Comparison of ENCODE assay signal across 1 cellular context in the genomic region with DNA sequence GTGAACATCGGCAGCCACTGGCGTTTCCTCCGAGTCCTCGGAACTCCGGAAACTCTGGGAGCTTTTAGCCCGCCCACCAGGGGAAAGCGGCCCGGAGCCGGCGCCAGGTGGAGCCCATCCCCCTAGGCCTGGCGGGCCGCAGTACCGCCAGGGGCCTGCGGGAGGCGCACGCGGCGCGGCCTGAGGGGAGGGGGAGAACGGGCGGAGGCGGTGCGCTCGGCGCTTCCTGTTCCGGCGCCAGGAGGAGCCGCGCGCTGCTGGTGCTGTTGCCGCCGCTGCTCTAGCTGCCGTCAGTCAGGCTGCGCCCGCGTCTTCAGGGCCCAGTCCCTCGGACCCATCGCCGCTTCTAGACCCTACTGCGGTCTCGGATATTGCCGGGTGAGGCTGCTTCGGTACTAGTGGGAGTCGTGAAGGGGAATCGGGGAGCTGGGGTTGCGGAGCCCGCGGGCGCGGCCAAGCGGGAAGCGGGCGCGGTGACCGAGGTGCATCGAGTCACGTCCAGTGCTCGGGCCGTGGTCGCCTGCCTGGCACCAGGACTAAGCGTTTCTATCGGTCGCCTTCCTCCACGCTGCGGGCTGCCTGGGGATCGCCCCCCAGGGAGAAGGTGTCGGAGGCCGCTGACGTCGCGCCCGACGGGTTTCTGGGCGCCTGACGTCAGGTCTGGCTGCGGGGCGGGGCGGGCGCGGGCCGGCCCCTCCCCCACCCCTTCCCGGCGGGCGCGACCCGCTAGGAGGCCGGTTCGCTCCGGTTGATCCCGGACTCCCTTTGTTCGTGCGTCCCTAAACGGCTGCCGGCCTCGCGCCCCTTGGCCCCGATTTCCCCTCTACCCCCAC.
TF ChIP-seq lines count a peak whose summit lies in the region.

A gene (plus strand): TSS at position 222 of the 833 bp plus-strand sequence. CDS start 10,037 bp downstream, outside the sequence.

TF ChIP-seq in HepG2, 621 proteins besides CTCF, POLR2A, EP300 and RAD21 (continued from another document and continues in another):
- TF ChIP-seq, protein P1, sequence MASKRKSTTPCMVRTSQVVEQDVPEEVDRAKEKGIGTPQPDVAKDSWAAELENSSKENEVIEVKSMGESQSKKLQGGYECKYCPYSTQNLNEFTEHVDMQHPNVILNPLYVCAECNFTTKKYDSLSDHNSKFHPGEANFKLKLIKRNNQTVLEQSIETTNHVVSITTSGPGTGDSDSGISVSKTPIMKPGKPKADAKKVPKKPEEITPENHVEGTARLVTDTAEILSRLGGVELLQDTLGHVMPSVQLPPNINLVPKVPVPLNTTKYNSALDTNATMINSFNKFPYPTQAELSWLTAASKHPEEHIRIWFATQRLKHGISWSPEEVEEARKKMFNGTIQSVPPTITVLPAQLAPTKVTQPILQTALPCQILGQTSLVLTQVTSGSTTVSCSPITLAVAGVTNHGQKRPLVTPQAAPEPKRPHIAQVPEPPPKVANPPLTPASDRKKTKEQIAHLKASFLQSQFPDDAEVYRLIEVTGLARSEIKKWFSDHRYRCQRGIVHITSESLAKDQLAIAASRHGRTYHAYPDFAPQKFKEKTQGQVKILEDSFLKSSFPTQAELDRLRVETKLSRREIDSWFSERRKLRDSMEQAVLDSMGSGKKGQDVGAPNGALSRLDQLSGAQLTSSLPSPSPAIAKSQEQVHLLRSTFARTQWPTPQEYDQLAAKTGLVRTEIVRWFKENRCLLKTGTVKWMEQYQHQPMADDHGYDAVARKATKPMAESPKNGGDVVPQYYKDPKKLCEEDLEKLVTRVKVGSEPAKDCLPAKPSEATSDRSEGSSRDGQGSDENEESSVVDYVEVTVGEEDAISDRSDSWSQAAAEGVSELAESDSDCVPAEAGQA (IDR thresholded peaks at IDR 0.05; ENCODE audit: low read depth) = peak; percentile 84
- TF ChIP-seq, protein P1 (CRISPR knock-in tag; IDR thresholded peaks at IDR 0.05; ENCODE audit: borderline replicate concordance) = no peak
- no peak for TF ChIP-seq ZNF839 (CRISPR knock-in tag; IDR thresholded peaks at IDR 0.05; ENCODE audit: borderline replicate concordance)
- TF ChIP-seq, protein P2, sequence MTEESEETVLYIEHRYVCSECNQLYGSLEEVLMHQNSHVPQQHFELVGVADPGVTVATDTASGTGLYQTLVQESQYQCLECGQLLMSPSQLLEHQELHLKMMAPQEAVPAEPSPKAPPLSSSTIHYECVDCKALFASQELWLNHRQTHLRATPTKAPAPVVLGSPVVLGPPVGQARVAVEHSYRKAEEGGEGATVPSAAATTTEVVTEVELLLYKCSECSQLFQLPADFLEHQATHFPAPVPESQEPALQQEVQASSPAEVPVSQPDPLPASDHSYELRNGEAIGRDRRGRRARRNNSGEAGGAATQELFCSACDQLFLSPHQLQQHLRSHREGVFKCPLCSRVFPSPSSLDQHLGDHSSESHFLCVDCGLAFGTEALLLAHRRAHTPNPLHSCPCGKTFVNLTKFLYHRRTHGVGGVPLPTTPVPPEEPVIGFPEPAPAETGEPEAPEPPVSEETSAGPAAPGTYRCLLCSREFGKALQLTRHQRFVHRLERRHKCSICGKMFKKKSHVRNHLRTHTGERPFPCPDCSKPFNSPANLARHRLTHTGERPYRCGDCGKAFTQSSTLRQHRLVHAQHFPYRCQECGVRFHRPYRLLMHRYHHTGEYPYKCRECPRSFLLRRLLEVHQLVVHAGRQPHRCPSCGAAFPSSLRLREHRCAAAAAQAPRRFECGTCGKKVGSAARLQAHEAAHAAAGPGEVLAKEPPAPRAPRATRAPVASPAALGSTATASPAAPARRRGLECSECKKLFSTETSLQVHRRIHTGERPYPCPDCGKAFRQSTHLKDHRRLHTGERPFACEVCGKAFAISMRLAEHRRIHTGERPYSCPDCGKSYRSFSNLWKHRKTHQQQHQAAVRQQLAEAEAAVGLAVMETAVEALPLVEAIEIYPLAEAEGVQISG (CRISPR knock-in tag; IDR thresholded peaks at IDR 0.05) = peak; percentile 97
- TF ChIP-seq, protein P3, sequence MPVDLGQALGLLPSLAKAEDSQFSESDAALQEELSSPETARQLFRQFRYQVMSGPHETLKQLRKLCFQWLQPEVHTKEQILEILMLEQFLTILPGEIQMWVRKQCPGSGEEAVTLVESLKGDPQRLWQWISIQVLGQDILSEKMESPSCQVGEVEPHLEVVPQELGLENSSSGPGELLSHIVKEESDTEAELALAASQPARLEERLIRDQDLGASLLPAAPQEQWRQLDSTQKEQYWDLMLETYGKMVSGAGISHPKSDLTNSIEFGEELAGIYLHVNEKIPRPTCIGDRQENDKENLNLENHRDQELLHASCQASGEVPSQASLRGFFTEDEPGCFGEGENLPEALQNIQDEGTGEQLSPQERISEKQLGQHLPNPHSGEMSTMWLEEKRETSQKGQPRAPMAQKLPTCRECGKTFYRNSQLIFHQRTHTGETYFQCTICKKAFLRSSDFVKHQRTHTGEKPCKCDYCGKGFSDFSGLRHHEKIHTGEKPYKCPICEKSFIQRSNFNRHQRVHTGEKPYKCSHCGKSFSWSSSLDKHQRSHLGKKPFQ (CRISPR knock-in tag; IDR thresholded peaks at IDR 0.05; ENCODE audit: insufficient replicate concordance) = no peak
- TF ChIP-seq BORCS8-MEF2B (CRISPR knock-in tag; IDR thresholded peaks at IDR 0.05) = peak; percentile 80
- TF ChIP-seq RFXAP (CRISPR knock-in tag; IDR thresholded peaks at IDR 0.05; ENCODE audit: borderline replicate concordance) = peak; percentile 54; the same call in 1 of the 2 replicates
- peak; percentile 95 for TF ChIP-seq ZNF761 (CRISPR knock-in tag; conservative IDR thresholded peaks at IDR 0.05)
- no peak for TF ChIP-seq NR3C1 (CRISPR knock-in tag; IDR thresholded peaks at IDR 0.05)
- TF ChIP-seq, protein P4, sequence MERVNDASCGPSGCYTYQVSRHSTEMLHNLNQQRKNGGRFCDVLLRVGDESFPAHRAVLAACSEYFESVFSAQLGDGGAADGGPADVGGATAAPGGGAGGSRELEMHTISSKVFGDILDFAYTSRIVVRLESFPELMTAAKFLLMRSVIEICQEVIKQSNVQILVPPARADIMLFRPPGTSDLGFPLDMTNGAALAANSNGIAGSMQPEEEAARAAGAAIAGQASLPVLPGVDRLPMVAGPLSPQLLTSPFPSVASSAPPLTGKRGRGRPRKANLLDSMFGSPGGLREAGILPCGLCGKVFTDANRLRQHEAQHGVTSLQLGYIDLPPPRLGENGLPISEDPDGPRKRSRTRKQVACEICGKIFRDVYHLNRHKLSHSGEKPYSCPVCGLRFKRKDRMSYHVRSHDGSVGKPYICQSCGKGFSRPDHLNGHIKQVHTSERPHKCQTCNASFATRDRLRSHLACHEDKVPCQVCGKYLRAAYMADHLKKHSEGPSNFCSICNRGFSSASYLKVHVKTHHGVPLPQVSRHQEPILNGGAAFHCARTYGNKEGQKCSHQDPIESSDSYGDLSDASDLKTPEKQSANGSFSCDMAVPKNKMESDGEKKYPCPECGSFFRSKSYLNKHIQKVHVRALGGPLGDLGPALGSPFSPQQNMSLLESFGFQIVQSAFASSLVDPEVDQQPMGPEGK (CRISPR knock-in tag; IDR thresholded peaks at IDR 0.05) = peak; percentile 87
- TF ChIP-seq HOXA5 (CRISPR knock-in tag; IDR thresholded peaks at IDR 0.05) = peak; percentile 85; the same call in 1 of the 2 replicates
- TF ChIP-seq, protein P5, sequence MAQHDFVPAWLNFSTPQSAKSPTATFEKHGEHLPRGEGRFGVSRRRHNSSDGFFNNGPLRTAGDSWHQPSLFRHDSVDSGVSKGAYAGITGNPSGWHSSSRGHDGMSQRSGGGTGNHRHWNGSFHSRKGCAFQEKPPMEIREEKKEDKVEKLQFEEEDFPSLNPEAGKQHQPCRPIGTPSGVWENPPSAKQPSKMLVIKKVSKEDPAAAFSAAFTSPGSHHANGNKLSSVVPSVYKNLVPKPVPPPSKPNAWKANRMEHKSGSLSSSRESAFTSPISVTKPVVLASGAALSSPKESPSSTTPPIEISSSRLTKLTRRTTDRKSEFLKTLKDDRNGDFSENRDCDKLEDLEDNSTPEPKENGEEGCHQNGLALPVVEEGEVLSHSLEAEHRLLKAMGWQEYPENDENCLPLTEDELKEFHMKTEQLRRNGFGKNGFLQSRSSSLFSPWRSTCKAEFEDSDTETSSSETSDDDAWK (CRISPR knock-in tag; IDR thresholded peaks at IDR 0.05) = no peak
- no peak for TF ChIP-seq ATRX (CRISPR knock-in tag; IDR thresholded peaks at IDR 0.05; ENCODE audit: borderline replicate concordance)
- TF ChIP-seq PAWR (CRISPR knock-in tag; IDR thresholded peaks at IDR 0.05; ENCODE audit: borderline replicate concordance) = no peak
- no peak for TF ChIP-seq AGO1 (IDR thresholded peaks at IDR 0.05; ENCODE audit: low read depth, low read length, poor library complexity, severe bottlenecking)
- TF ChIP-seq ZNF841 (CRISPR knock-in tag; IDR thresholded peaks at IDR 0.05; ENCODE audit: borderline replicate concordance) = no peak
- peak in 1 of 2 experiments; percentile 83; a peak in 2 of 4 replicates for TF ChIP-seq KLF16 (CRISPR knock-in tag; IDR thresholded peaks at IDR 0.05)
- peak; percentile 59; the same call in 1 of the 2 replicates for TF ChIP-seq HNRNPUL1 (IDR thresholded peaks at IDR 0.05; ENCODE audit: low read depth, low read length)
- TF ChIP-seq ZNF547 (CRISPR knock-in tag; IDR thresholded peaks at IDR 0.05) = peak; percentile 88; the same call in 1 of the 2 replicates
- TF ChIP-seq PCBP2 (optimal IDR thresholded peaks at IDR 0.05; ENCODE audit: low read depth, low read length, poor library complexity, severe bottlenecking) = no peak
- peak; percentile 91 for TF ChIP-seq MYC (CRISPR knock-in tag; IDR thresholded peaks at IDR 0.05; ENCODE audit: borderline replicate concordance)
- no peak for TF ChIP-seq NPAS2 (CRISPR knock-in tag; IDR thresholded peaks at IDR 0.05; ENCODE audit: borderline replicate concordance)
- peak; percentile 56; the same call in 1 of the 2 replicates for TF ChIP-seq ZNF703 (CRISPR knock-in tag; IDR thresholded peaks at IDR 0.05; ENCODE audit: borderline replicate concordance)
- no peak for TF ChIP-seq SETDB1 (CRISPR knock-in tag; IDR thresholded peaks at IDR 0.05; ENCODE audit: borderline replicate concordance)
- TF ChIP-seq ZC3H4 (CRISPR knock-in tag; IDR thresholded peaks at IDR 0.05; ENCODE audit: borderline replicate concordance) = peak; percentile 40; the same call in 1 of the 2 replicates
- TF ChIP-seq, protein P6, sequence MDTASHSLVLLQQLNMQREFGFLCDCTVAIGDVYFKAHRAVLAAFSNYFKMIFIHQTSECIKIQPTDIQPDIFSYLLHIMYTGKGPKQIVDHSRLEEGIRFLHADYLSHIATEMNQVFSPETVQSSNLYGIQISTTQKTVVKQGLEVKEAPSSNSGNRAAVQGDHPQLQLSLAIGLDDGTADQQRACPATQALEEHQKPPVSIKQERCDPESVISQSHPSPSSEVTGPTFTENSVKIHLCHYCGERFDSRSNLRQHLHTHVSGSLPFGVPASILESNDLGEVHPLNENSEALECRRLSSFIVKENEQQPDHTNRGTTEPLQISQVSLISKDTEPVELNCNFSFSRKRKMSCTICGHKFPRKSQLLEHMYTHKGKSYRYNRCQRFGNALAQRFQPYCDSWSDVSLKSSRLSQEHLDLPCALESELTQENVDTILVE (CRISPR knock-in tag; IDR thresholded peaks at IDR 0.05) = 0 out of 2 replicates have a peak, but pooled peaks have one; percentile 21
- no peak for TF ChIP-seq ZNF383 (CRISPR knock-in tag; IDR thresholded peaks at IDR 0.05; ENCODE audit: borderline replicate concordance)
- TF ChIP-seq ZNF558 (CRISPR knock-in tag; IDR thresholded peaks at IDR 0.05; ENCODE audit: borderline replicate concordance) = peak; percentile 95
- no peak for TF ChIP-seq ZNF780A (CRISPR knock-in tag; IDR thresholded peaks at IDR 0.05)
- TF ChIP-seq ZNF430 (CRISPR knock-in tag; IDR thresholded peaks at IDR 0.05) = peak; percentile 86
- peak; percentile 20; the same call in 1 of the 2 replicates for TF ChIP-seq ZSCAN25 (CRISPR knock-in tag; IDR thresholded peaks at IDR 0.05)
- TF ChIP-seq, protein P7, sequence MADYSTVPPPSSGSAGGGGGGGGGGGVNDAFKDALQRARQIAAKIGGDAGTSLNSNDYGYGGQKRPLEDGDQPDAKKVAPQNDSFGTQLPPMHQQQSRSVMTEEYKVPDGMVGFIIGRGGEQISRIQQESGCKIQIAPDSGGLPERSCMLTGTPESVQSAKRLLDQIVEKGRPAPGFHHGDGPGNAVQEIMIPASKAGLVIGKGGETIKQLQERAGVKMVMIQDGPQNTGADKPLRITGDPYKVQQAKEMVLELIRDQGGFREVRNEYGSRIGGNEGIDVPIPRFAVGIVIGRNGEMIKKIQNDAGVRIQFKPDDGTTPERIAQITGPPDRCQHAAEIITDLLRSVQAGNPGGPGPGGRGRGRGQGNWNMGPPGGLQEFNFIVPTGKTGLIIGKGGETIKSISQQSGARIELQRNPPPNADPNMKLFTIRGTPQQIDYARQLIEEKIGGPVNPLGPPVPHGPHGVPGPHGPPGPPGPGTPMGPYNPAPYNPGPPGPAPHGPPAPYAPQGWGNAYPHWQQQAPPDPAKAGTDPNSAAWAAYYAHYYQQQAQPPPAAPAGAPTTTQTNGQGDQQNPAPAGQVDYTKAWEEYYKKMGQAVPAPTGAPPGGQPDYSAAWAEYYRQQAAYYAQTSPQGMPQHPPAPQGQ (CRISPR knock-in tag; IDR thresholded peaks at IDR 0.05; ENCODE audit: borderline replicate concordance) = no peak
- TF ChIP-seq MAFK (conservative IDR thresholded peaks at IDR 0.05 in 1 of 2, IDR thresholded peaks at IDR 0.05 in 1 of 2; ENCODE audit: low read length in 2 of 2) = no peak
- TF ChIP-seq ZNF790 (CRISPR knock-in tag; IDR thresholded peaks at IDR 0.05; ENCODE audit: borderline replicate concordance) = peak; percentile 45
- peak; percentile 81; the same call in 1 of the 2 replicates for TF ChIP-seq NAIF1 (CRISPR knock-in tag; IDR thresholded peaks at IDR 0.05; ENCODE audit: borderline replicate concordance)
- peak; percentile 70 for TF ChIP-seq U2AF1 (optimal IDR thresholded peaks at IDR 0.05; ENCODE audit: low read depth, low read length)
- TF ChIP-seq YEATS4 (CRISPR knock-in tag; IDR thresholded peaks at IDR 0.05; ENCODE audit: borderline replicate concordance) = peak; percentile 97
- TF ChIP-seq, protein P8, sequence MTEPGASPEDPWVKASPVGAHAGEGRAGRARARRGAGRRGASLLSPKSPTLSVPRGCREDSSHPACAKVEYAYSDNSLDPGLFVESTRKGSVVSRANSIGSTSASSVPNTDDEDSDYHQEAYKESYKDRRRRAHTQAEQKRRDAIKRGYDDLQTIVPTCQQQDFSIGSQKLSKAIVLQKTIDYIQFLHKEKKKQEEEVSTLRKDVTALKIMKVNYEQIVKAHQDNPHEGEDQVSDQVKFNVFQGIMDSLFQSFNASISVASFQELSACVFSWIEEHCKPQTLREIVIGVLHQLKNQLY (CRISPR knock-in tag; IDR thresholded peaks at IDR 0.05) = peak; percentile 44
- TF ChIP-seq ZNF83 (CRISPR knock-in tag; IDR thresholded peaks at IDR 0.05; ENCODE audit: borderline replicate concordance) = no peak
- TF ChIP-seq CBX1 (IDR thresholded peaks at IDR 0.05; ENCODE audit: low read depth) = peak; percentile 76
